In the genomic region with DNA sequence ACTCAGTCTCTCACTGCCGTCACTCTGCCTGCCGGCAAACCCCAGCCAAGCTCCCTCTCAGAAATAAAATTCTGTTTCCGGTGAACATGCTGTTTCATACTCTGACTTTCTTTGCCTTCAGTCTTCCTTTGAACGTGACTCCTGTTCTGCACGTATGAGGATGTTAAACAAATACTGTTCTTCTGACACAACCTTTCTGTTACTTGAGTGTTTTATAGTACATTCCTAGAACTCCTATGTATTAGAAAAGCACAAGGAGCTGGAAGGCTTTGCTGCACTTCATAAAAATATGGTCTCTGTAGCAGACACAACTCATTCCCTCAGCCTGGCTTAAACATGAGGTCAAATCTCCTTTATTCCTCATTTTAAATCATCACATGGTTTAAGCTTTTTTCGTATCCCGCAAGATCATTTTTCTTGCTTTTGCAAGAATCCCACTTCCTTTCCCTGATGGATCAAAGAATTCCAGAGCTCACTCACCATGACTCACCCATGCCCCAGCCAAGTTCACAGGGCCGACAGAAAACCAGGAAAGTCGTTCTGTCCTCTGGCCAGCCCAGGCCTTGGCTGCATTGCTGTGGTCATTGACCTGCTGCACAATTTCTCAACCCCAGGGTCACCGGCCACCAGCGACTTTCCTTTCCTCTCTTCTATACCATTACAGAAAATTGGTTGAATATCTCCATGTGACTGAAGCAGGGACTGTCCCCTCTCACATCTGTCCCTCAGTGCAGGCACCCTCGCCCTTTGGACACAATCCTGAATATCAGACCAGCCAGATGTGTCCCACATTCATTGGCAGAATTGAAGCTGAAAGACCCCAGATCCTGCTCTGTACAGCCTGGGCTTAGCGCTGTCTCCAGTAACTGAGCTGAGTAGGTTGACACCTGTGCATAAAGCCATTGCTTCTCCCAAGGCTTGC, we compare ENCODE assay signal across 1 cellular context.
TF ChIP-seq lines count a peak whose summit lies in the region.

No MANE protein-coding gene starts in this region.

TF ChIP-seq in IMR-90, 13 proteins besides CTCF, POLR2A, EP300 and RAD21 (continued from another document):
- peak; percentile 24 for TF ChIP-seq RCOR1 (IDR thresholded peaks at IDR 0.05; ENCODE audit: insufficient replicate concordance, low read length)
- TF ChIP-seq RFX5 (IDR thresholded peaks at IDR 0.05; ENCODE audit: low read depth, low read length): no peak
- TF ChIP-seq BHLHE40 (IDR thresholded peaks at IDR 0.05; ENCODE audit: low read depth, low read length): peak; percentile 96
- no peak for TF ChIP-seq CHD1 (IDR thresholded peaks at IDR 0.05; ENCODE audit: low read depth, low read length)
TF ChIP-seq in IMR-90: peak in this region for 8.
